ENCODE assay signal across 31 cellular contexts in the genomic region with DNA sequence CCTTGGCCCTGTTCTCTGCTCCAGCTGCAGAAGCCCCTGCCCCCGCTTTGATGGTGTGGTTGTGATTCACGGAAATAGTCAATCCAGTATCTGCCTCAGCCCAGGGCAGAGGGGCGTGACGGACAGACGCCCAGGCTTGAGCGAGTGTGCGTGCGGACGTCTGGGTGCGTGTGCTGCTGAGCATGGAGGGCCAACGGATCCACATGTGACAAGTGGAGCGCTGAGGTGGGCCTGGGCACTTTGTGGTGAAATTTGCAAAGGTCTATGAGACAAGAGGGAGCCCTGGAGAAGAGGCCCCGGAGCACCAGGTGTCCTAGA.
A peak's percentile ranks its signal among the peaks of the same experiment; 100 is the strongest.
DNase-seq lines count a peak whose midpoint lies in the region; ATAC-seq, FAIRE-seq and TF ChIP-seq lines count a peak whose summit lies in the region.
"Had no signal": no experiment of that assay in that cellular context is flagged by ENCODE, and none has a peak within 500 bp of the region (broad histone marks: within the 10 kb centered on the region; RNA-seq: fewer than 3 reads in every experiment).

No MANE protein-coding gene starts in this region.

- H3K27ac Mint-ChIP-seq in activated naive CD4-positive, alpha-beta T cell treated with anti-CD3 and anti-CD28 coated beads, Interleukin-2, amount 50 U/mL, for 24 hours = peak overlapping the region; percentile 12
- H3K27ac Mint-ChIP-seq in chondrocyte (ENCODE audit: unreplicated experiment) = no peak overlapping the region
- H3K27ac Mint-ChIP-seq: activated B cell treated with CpG ODN at 0.5 μM for 24 hours; activated naive CD8-positive, alpha-beta T cell; activated T-helper 2 cell treated with anti-CD3 and anti-CD28 coated beads, Interferon-gamma antibody, Interleukin-2, Interleukin-4, amounts not matched to agents 10 μg/mL and 5 μg/mL and 100 μg/mL, durations not matched to agents 14 hours and 24 hours and 36 hours; GM23338; HFFc6; mesothelial cell of epicardium had no signal

- no peak for TF ChIP-seq POLR2A in vagina (IDR thresholded peaks at IDR 0.05)

- intact Hi-C loops in vagina (cut with DNase I) = no loop called here

- no peak overlapping the region for H3K27ac ChIP-seq in vagina
- H3K27ac ChIP-seq: SJSA1, suprapubic skin had no signal

- no peak overlapping the region for H3K4me3 Mint-ChIP-seq in activated naive CD4-positive, alpha-beta T cell treated with anti-CD3 and anti-CD28 coated beads, Interleukin-2, amount 50 U/mL, for 24 hours
- H3K4me3 Mint-ChIP-seq in chondrocyte (ENCODE audit: unreplicated experiment) = no peak overlapping the region
- H3K4me3 Mint-ChIP-seq: activated B cell treated with CpG ODN at 0.5 μM for 24 hours; activated naive CD8-positive, alpha-beta T cell; GM23338; HFFc6; mesothelial cell of epicardium; naive B cell had no signal

- no peaks in the 10 kb centered on the region for H3K4me1 ChIP-seq in vagina
- H3K4me1 ChIP-seq: SJSA1, suprapubic skin had no signal

- no peaks in the 10 kb centered on the region for H3K27me3 ChIP-seq in vagina
- H3K27me3 ChIP-seq: suprapubic skin had no signal

- ATAC-seq in GM21786 (IDR thresholded peaks at IDR 0.05; ENCODE audit: unreplicated experiment) = no peak
- ATAC-seq: GM23338 had no signal

- H3K27me3 Mint-ChIP-seq in activated naive CD4-positive, alpha-beta T cell treated with anti-CD3 and anti-CD28 coated beads, Interleukin-2, amount 50 U/mL, for 24 hours = no peaks in the 10 kb centered on the region
- peaks cover 8% of the 10 kb centered on the region for H3K27me3 Mint-ChIP-seq in chondrocyte (ENCODE audit: low read depth)

- FAIRE-seq in GM19239 (lab: Jason Lieb, UNC) = no peak
- FAIRE-seq: bronchial epithelial cell, islet of Langerhans, K562 had no signal

- DNase-seq in activated naive CD4-positive, alpha-beta T cell treated with anti-CD3 and anti-CD28 coated beads, Interleukin-2, amount 50 U/mL, for 16 hours = no peak
- DNase-seq in chondrocyte (ENCODE audit: low spot score) (peak; percentile 80), mesenteric fat pad (ENCODE audit: low spot score) (peak; percentile 51), vagina (ENCODE audit: extremely low spot score in 2 of 2) (peak; percentile 55 to 58), GM19239 (ENCODE audit: insufficient read length, low spot score) (no peak)
- DNase-seq: activated B cell treated with CpG ODN at 0.5 μM for 24 hours; activated CD4-positive, alpha-beta T cell treated with anti-CD3 and anti-CD28 coated beads, Interleukin-2, amount 50 U/mL, for 48 hours; AML-193; CD8-positive, alpha-beta memory T cell; DMS 273 treated with DMSO at 0.1 percent for 48 hours; effector CD8-positive, alpha-beta T cell; EL; HFFc6; left ventricle myocardium superior; naive B cell; NCI-H1105; NCI-H187; NCI-H2171; stimulated activated naive CD4-positive, alpha-beta T cell; T-helper 1 cell had no signal

- H3K4me3 ChIP-seq in vagina = no peak overlapping the region
- H3K4me3 ChIP-seq: GM23338, K562, SJSA1, suprapubic skin had no signal

- no peaks in the 10 kb centered on the region for H3K36me3 ChIP-seq in vagina
- H3K36me3 ChIP-seq: SJSA1, suprapubic skin had no signal

- peaks cover 7% of the 10 kb centered on the region for H3K36me3 Mint-ChIP-seq in activated naive CD4-positive, alpha-beta T cell treated with anti-CD3 and anti-CD28 coated beads, Interleukin-2, amount 50 U/mL, for 24 hours
- H3K36me3 Mint-ChIP-seq in chondrocyte (ENCODE audit: low read depth) = peaks cover 7% of the 10 kb centered on the region

- TF ChIP-seq CTCF in chondrocyte (IDR thresholded peaks at IDR 0.05) (no peak), vagina (IDR thresholded peaks at IDR 0.05) (no peak)

- H3K4me1 Mint-ChIP-seq in activated naive CD4-positive, alpha-beta T cell treated with anti-CD3 and anti-CD28 coated beads, Interleukin-2, amount 50 U/mL, for 24 hours = peaks cover 7% of the 10 kb centered on the region
- no peaks in the 10 kb centered on the region for H3K4me1 Mint-ChIP-seq in chondrocyte (ENCODE audit: low read depth)
- H3K4me1 Mint-ChIP-seq: activated B cell treated with CpG ODN at 0.5 μM for 24 hours, naive B cell had no signal

- H3K9me3 Mint-ChIP-seq in activated naive CD4-positive, alpha-beta T cell treated with anti-CD3 and anti-CD28 coated beads, Interleukin-2, amount 50 U/mL, for 24 hours = peaks cover 5% of the 10 kb centered on the region
- peaks cover 13% of the 10 kb centered on the region for H3K9me3 Mint-ChIP-seq in chondrocyte (ENCODE audit: low read depth)

- H3K9me3 ChIP-seq in vagina = no peaks in the 10 kb centered on the region
- H3K9me3 ChIP-seq: suprapubic skin had no signal

Comparison
In these comparisons a context has a peak if more than half of its experiments do, and no peak if none do; other contexts are left out.
1. DNase-seq: peak in chondrocyte (single experiment), mesenteric fat pad (single experiment) and vagina (2 of 2); none in activated naive CD4-positive, alpha-beta T cell treated with anti-CD3 and anti-CD28 coated beads, Interleukin-2, amount 50 U/mL, for 16 hours (single experiment) and GM19239 (single experiment).